8 cellular contexts compared by ENCODE assay signal in genomic region chr12:117151195-117152031, GRCh38. TPM values are rescaled to one million over a fixed set of nuclear protein-coding genes. Genes with fewer than 3 reads are reported as not detected.
DNase-seq lines count a peak whose midpoint lies in the region; TF ChIP-seq lines count a peak whose summit lies in the region.

No MANE protein-coding gene starts in this region.

- no peaks in the 10 kb centered on the region for H3K27me3 ChIP-seq in thyroid gland

- peaks cover 24 to 30% of the 10 kb centered on the region in 2 donors for H3K36me3 ChIP-seq in thyroid gland

- DNase-seq in NCI-H146 (lab: John Stamatoyannopoulos, UW): peak; percentile 2
- no peak for DNase-seq in NCI-H146 treated with DMSO at 0.1 percent for 48 hours (lab: John Stamatoyannopoulos, UW; ENCODE audit: unreplicated experiment)
- peak; percentile 55 for DNase-seq in NB4 (ENCODE audit: low read depth)
- peak; percentile 59 for DNase-seq in iris pigment epithelial cell (ENCODE audit: low read depth)
- DNase-seq in thyroid gland: peak; percentile 61 to 84
- DNase-seq in HPDE6-E6E7 (ENCODE audit: extremely low spot score): no peak
- no peak for DNase-seq in NK-92 (lab: John Stamatoyannopoulos, UW; ENCODE audit: unreplicated experiment)

- H3K4me3 Mint-ChIP-seq in brain: no peak overlapping the region

- H3K4me1 ChIP-seq in thyroid gland: no peaks in the 10 kb centered on the region

- 48 to 56% methylated on average over 13 of the region's 13 CpGs for WGBS in thyroid gland, 2 donors

- H3K9me3 Mint-ChIP-seq in brain: no peaks in the 10 kb centered on the region

- H3K9me3 ChIP-seq in thyroid gland: no peaks in the 10 kb centered on the region

- H3K4me1 Mint-ChIP-seq in brain: peaks cover 12% of the 10 kb centered on the region

- peaks cover 71% of the 10 kb centered on the region for H3K36me3 Mint-ChIP-seq in brain

- TF ChIP-seq POLR2A in NB4 (IDR thresholded peaks at IDR 0.05; ENCODE audit: extremely low read depth, insufficient read length): no peak
- no peak for TF ChIP-seq POLR2A in thyroid gland (IDR thresholded peaks at IDR 0.05)

- no peak overlapping the region for H3K27ac ChIP-seq in thyroid gland

- peak overlapping the region in 2 of 5 experiments; percentile 19 to 44 for H3K27ac Mint-ChIP-seq in brain

- no peaks in the 10 kb centered on the region for H3K27me3 Mint-ChIP-seq in brain

- H3K4me3 ChIP-seq in NB4 (ENCODE audit: low read depth, low read length) (no peak overlapping the region), thyroid gland (replicated peaks in 1 of 3) (no peak overlapping the region)

- TF ChIP-seq CTCF in NB4 (IDR thresholded peaks at IDR 0.05; ENCODE audit: low read depth, low read length) (peak; percentile 61), brain (conservative IDR thresholded peaks at IDR 0.05) (peak; percentile 48 to 77), thyroid gland (IDR thresholded peaks at IDR 0.05) (peak in 5 of 6 experiments; percentile 25 to 61 (median 58))

- intact Hi-C loops in thyroid gland (cut with DNase I): no loop called here

RNA-seq across cellular contexts. Expression of gene FBXO21, which starts 38.9 kb away (rescaled TPM):
- 51.3 TPM for polyA plus RNA-seq in brain (ENCODE audit: insufficient read depth, low read depth, low replicate concordance)
- total RNA-seq in thyroid gland: 100 to 1,000 TPM in 3 of 4 donors, 10 to 100 TPM in 1; 90.6 to 298 (median 196) TPM

RNA-seq across cellular contexts. Expression of gene TESC, which starts 52.2 kb away (rescaled TPM):
- polyA plus RNA-seq in brain (ENCODE audit: insufficient read depth, low read depth, low replicate concordance): 13.0 TPM
- total RNA-seq in thyroid gland: 10 to 100 TPM; 21.5 to 34.1 (median 26.6) TPM

Comparison
In these comparisons a context has a peak if more than half of its experiments do, and no peak if none do; other contexts are left out.
1. DNase-seq: peak in NCI-H146 (single experiment), NB4 (single experiment), iris pigment epithelial cell (single experiment) and thyroid gland (2 of 2); none in NCI-H146 treated with DMSO at 0.1 percent for 48 hours (single experiment), HPDE6-E6E7 (single experiment) and NK-92 (single experiment).
2. Peak in every context shown above with its lines, with median percentiles within 50 percentile points of each other: CTCF ChIP-seq.